In the genomic region with DNA sequence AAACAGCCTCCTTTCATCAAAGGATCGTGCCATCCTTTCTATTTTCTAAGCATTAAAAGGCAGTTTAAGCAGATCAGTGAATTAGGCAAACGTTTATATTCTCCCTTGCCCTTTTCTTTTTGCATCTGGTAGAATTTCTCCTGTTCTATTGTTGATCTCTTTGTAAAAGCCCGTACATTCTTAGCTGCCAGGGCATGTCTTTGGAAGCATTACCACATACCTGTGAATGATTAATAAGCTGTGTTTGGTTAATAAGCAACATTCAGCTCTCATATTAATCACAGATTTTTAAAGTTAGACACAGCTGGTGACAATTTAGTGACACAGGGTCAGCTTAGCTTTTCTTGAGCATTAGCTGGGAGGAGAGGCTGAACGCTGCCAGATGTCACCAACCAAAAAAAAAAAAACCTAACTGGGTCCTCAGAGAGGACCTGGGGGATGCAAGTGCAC, we compare ENCODE assay signal across 12 cellular contexts. TPM values are rescaled to one million over a fixed set of nuclear protein-coding genes. Genes with fewer than 3 reads are reported as not detected.
DNase-seq lines count a peak whose midpoint lies in the region; ATAC-seq and TF ChIP-seq lines count a peak whose summit lies in the region.
"Had no signal": no experiment of that assay in that cellular context is flagged by ENCODE, and none has a peak within 500 bp of the region (broad histone marks: within the 10 kb centered on the region; RNA-seq: fewer than 3 reads in every experiment).

No MANE protein-coding gene starts in this region.

- no peak overlapping the region for H3K4me3 ChIP-seq in prostate gland
- H3K4me3 ChIP-seq in H7 (ENCODE audit: insufficient read depth, low read depth, low read length), result no peak overlapping the region
- H3K4me3 ChIP-seq in MM.1S (ENCODE audit: low read length), result no peak overlapping the region

- no peak for TF ChIP-seq CTCF in prostate gland (IDR thresholded peaks at IDR 0.05)
- TF ChIP-seq CTCF in MM.1S (IDR thresholded peaks at IDR 0.05; ENCODE audit: low read length), result no peak

- no peaks in the 10 kb centered on the region for H3K79me2 ChIP-seq in MM.1S (ENCODE audit: low read length)

- H3K36me3 ChIP-seq in prostate gland, result no peaks in the 10 kb centered on the region
- H3K36me3 ChIP-seq in H7 (replicated peaks; ENCODE audit: control insufficient read depth, insufficient read depth, low read length), result no peaks in the 10 kb centered on the region
- no peaks in the 10 kb centered on the region for H3K36me3 ChIP-seq in MM.1S (replicated peaks; ENCODE audit: insufficient read depth, low read length)

- TF ChIP-seq POLR2A in prostate gland (IDR thresholded peaks at IDR 0.05), result no peak

- no peak overlapping the region for H3K4me2 ChIP-seq in MM.1S (ENCODE audit: low read depth, low read length)

- H3K27ac ChIP-seq in prostate gland (peak overlapping the region; percentile 50 to 69), MM.1S (ENCODE audit: low read length) (no peak overlapping the region)

- intact Hi-C loops in prostate gland (cut with DNase I), result no loop called here

- H4K20me1 ChIP-seq in MM.1S (ENCODE audit: insufficient read depth, low read length), result no peaks in the 10 kb centered on the region

- H3K27me3 ChIP-seq in prostate gland (replicated peaks; ENCODE audit: insufficient read depth), result no peaks in the 10 kb centered on the region
- H3K27me3 ChIP-seq in H7 (ENCODE audit: control insufficient read depth, insufficient read depth, low read length), result no peaks in the 10 kb centered on the region
- H3K27me3 ChIP-seq in MM.1S (replicated peaks; ENCODE audit: insufficient read depth, low read length), result no peaks in the 10 kb centered on the region

- H3K9me3 ChIP-seq in prostate gland (no peaks in the 10 kb centered on the region), MM.1S (replicated peaks; ENCODE audit: insufficient read depth, low read length) (no peaks in the 10 kb centered on the region)

- no peaks in the 10 kb centered on the region for H3K4me1 ChIP-seq in prostate gland (replicated peaks)
- H3K4me1 ChIP-seq in MM.1S (ENCODE audit: low read length), result no peaks in the 10 kb centered on the region

- ATAC-seq in GM18909 (IDR thresholded peaks at IDR 0.05; ENCODE audit: poor library complexity, unreplicated experiment) (peak; percentile 68), GM21529 (IDR thresholded peaks at IDR 0.05; ENCODE audit: unreplicated experiment) (no peak)

- H2AFZ ChIP-seq in MM.1S (ENCODE audit: low read length), result no peak overlapping the region

- H3K9ac ChIP-seq in MM.1S (ENCODE audit: low read length), result no peak overlapping the region

- H3F3A ChIP-seq in MM.1S (ENCODE audit: insufficient read depth, low read length), result no peaks in the 10 kb centered on the region

- H3K9me2 ChIP-seq in MM.1S (replicated peaks; ENCODE audit: insufficient read depth, low read length), result no peaks in the 10 kb centered on the region

- peak; percentile 80 for DNase-seq in NCI-H82 treated with DMSO at 0.1 percent for 48 hours (lab: John Stamatoyannopoulos, UW; ENCODE audit: unreplicated experiment)
- DNase-seq in fibroblast of gingiva (ENCODE audit: low read depth), result peak; percentile 71
- DNase-seq in prostate gland (ENCODE audit: low spot score), result no peak
- no peak for DNase-seq in islet precursor cell
- no peak for DNase-seq in H7
- DNase-seq in MM.1S, result no peak
- DNase-seq: activated CD4-positive, alpha-beta memory T cell treated with anti-CD3 and anti-CD28 coated beads, Interleukin-2, amount 10 ng/mL, durations not matched to agents 7 days and 5 days; activated naive CD4-positive, alpha-beta T cell treated with Interleukin-2 at 50 U/mL for 16 hours; head of caudate nucleus; NK-92 treated with Interleukin-12 subunit alpha and Interleukin-12 subunit beta, amount 100 ng/mL, for 24 hours had no signal

- WGBS in prostate gland, result 33% methylated on average over 4 of the region's 4 CpGs

RNA-seq across cellular contexts. Expression of gene CYP1B1, which starts 33.8 kb away (rescaled TPM):
- 100 to 1,000 TPM in 1 of 2 donors, 10 to 100 TPM in 1; 19.4 to 289 TPM for total RNA-seq in prostate gland
- 7.3 and 9.2 TPM in 2 replicates for total RNA-seq in H7 (2014; rRNA removed; shearing (Covaris generic))

Comparison
In these comparisons a context has a peak if more than half of its experiments do, and no peak if none do; other contexts are left out.
1. DNase-seq: peak in NCI-H82 treated with DMSO at 0.1 percent for 48 hours (single experiment) and fibroblast of gingiva (single experiment); none in prostate gland (single experiment), islet precursor cell (single experiment), H7 (single experiment) and MM.1S (single experiment).